Comparison of ENCODE assay signal across 8 cellular contexts in genomic region chr6:126804255-126805064, GRCh38.
DNase-seq lines count a peak whose midpoint lies in the region; ATAC-seq and TF ChIP-seq lines count a peak whose summit lies in the region.

No MANE protein-coding gene starts in this region.

- no peak overlapping the region for H2AFZ ChIP-seq in SU-DHL-6 (ENCODE audit: low read depth, low read length, severe bottlenecking)

- H3F3A ChIP-seq in SU-DHL-6 (ENCODE audit: insufficient read depth), result no peaks in the 10 kb centered on the region

- no peaks in the 10 kb centered on the region for H3K36me3 Mint-ChIP-seq in activated CD4-positive, alpha-beta T cell treated with anti-CD3 and anti-CD28 coated beads, Interleukin-2, amount 10 ng/mL, durations not matched to agents 24 days and 14 days (ENCODE audit: low read depth)
- H3K36me3 Mint-ChIP-seq in activated CD8-positive, alpha-beta memory T cell treated with anti-CD3 and anti-CD28 coated beads, Interleukin-2, amount 10 ng/mL, durations not matched to agents 7 days and 5 days, result no peaks in the 10 kb centered on the region

- peak; percentile 68 for DNase-seq in activated CD4-positive, alpha-beta T cell treated with anti-CD3 and anti-CD28 coated beads, Interleukin-2, amount 10 ng/mL, durations not matched to agents 24 days and 14 days
- DNase-seq in activated CD4-positive, alpha-beta T cell treated with anti-CD3 and anti-CD28 coated beads, Interleukin-2, amount 50 U/mL, for 4 hours, result no peak
- DNase-seq in H4 (ENCODE audit: low spot score), result peak; percentile 16
- DNase-seq in KG1 (lab: John Stamatoyannopoulos, UW), result peak; percentile 6
- peak; percentile 14 for DNase-seq in germinal center (ENCODE audit: low spot score)
- no peak for DNase-seq in retinal pigment epithelial cell (ENCODE audit: low read depth)
- DNase-seq in activated CD8-positive, alpha-beta memory T cell treated with anti-CD3 and anti-CD28 coated beads, Interleukin-2, amount 10 ng/mL, durations not matched to agents 7 days and 5 days, result no peak

- no peak overlapping the region for H3K4me3 Mint-ChIP-seq in activated CD4-positive, alpha-beta T cell treated with anti-CD3 and anti-CD28 coated beads, Interleukin-2, amount 10 ng/mL, durations not matched to agents 24 days and 14 days
- H3K4me3 Mint-ChIP-seq in activated CD8-positive, alpha-beta memory T cell treated with anti-CD3 and anti-CD28 coated beads, Interleukin-2, amount 10 ng/mL, durations not matched to agents 7 days and 5 days, result no peak overlapping the region

- intact Hi-C loops in activated CD4-positive, alpha-beta T cell treated with anti-CD3 and anti-CD28 coated beads, Interleukin-2, amount 10 ng/mL, durations not matched to agents 24 days and 14 days (cut with micrococcal nuclease), result loop anchor here (1.0 kb wide), 1 partner anchor 317 kb away; no protein-coding TSS in a partner anchor

- H3K4me1 Mint-ChIP-seq in activated CD4-positive, alpha-beta T cell treated with anti-CD3 and anti-CD28 coated beads, Interleukin-2, amount 10 ng/mL, durations not matched to agents 24 days and 14 days, result no peaks in the 10 kb centered on the region
- H3K4me1 Mint-ChIP-seq in activated CD8-positive, alpha-beta memory T cell treated with anti-CD3 and anti-CD28 coated beads, Interleukin-2, amount 10 ng/mL, durations not matched to agents 7 days and 5 days, result no peaks in the 10 kb centered on the region

- no peak overlapping the region for H3K9ac ChIP-seq in SU-DHL-6 (ENCODE audit: low read length)

- no peaks in the 10 kb centered on the region for H3K9me2 ChIP-seq in SU-DHL-6 (replicated peaks; ENCODE audit: insufficient read depth, low read length)

- no peak overlapping the region for H3K27ac Mint-ChIP-seq in activated CD4-positive, alpha-beta T cell treated with anti-CD3 and anti-CD28 coated beads, Interleukin-2, amount 10 ng/mL, durations not matched to agents 24 days and 14 days
- no peak overlapping the region for H3K27ac Mint-ChIP-seq in activated CD8-positive, alpha-beta memory T cell treated with anti-CD3 and anti-CD28 coated beads, Interleukin-2, amount 10 ng/mL, durations not matched to agents 7 days and 5 days

- H3K4me2 ChIP-seq in SU-DHL-6 (ENCODE audit: low read depth, low read length, poor library complexity, severe bottlenecking), result no peak overlapping the region

- H4K20me1 ChIP-seq in SU-DHL-6 (ENCODE audit: low read depth, low read length), result no peaks in the 10 kb centered on the region; the same call in 1 of the 2 replicates

- CTCF ChIA-PET in activated CD8-positive, alpha-beta memory T cell treated with anti-CD3 and anti-CD28 coated beads, Interleukin-2, amount 10 ng/mL, durations not matched to agents 7 days and 5 days (lab: Charles Lee), result interaction anchor here (1.0 to 1.3 kb wide), 5 partner anchors 9 to 319 kb away, joined by 3 to 4 read pairs (median 3); no protein-coding TSS in a partner anchor

- H3K9me3 Mint-ChIP-seq in activated CD4-positive, alpha-beta T cell treated with anti-CD3 and anti-CD28 coated beads, Interleukin-2, amount 10 ng/mL, durations not matched to agents 24 days and 14 days, result no peaks in the 10 kb centered on the region
- H3K9me3 Mint-ChIP-seq in activated CD8-positive, alpha-beta memory T cell treated with anti-CD3 and anti-CD28 coated beads, Interleukin-2, amount 10 ng/mL, durations not matched to agents 7 days and 5 days (ENCODE audit: low read depth), result no peaks in the 10 kb centered on the region

- H3K27ac ChIP-seq in SU-DHL-6 (ENCODE audit: low read depth, low read length), result no peak overlapping the region

- H3K4me3 ChIP-seq in SU-DHL-6 (ENCODE audit: insufficient read depth, low read length, poor library complexity, severe bottlenecking) (no peak overlapping the region), retinal pigment epithelial cell (ENCODE audit: low read length) (no peak overlapping the region)

- H3K9me3 ChIP-seq in SU-DHL-6 (ENCODE audit: insufficient read depth, low read length), result no peaks in the 10 kb centered on the region

- peak; percentile 49 for TF ChIP-seq CTCF in SU-DHL-6 (IDR thresholded peaks at IDR 0.05; ENCODE audit: insufficient read depth, low read length, poor library complexity, severe bottlenecking)
- peak; percentile 76 for TF ChIP-seq CTCF in retinal pigment epithelial cell (conservative IDR thresholded peaks at IDR 0.05; ENCODE audit: low read depth, low read length)

- H3K79me2 ChIP-seq in SU-DHL-6 (ENCODE audit: insufficient read depth, low read length), result no peaks in the 10 kb centered on the region

- no peak for ATAC-seq in activated CD8-positive, alpha-beta memory T cell treated with anti-CD3 and anti-CD28 coated beads, Interleukin-2, amount 10 ng/mL, durations not matched to agents 7 days and 5 days

- H3K36me3 ChIP-seq in SU-DHL-6 (ENCODE audit: low read length), result no peaks in the 10 kb centered on the region

- peaks cover 8% of the 10 kb centered on the region for H3K27me3 Mint-ChIP-seq in activated CD4-positive, alpha-beta T cell treated with anti-CD3 and anti-CD28 coated beads, Interleukin-2, amount 10 ng/mL, durations not matched to agents 24 days and 14 days
- peaks cover 4% of the 10 kb centered on the region for H3K27me3 Mint-ChIP-seq in activated CD8-positive, alpha-beta memory T cell treated with anti-CD3 and anti-CD28 coated beads, Interleukin-2, amount 10 ng/mL, durations not matched to agents 7 days and 5 days

- H3K27me3 ChIP-seq in SU-DHL-6 (ENCODE audit: low read length), result no peaks in the 10 kb centered on the region

Comparison
In these comparisons a context has a peak if more than half of its experiments do, and no peak if none do; other contexts are left out.
1. DNase-seq: peak in activated CD4-positive, alpha-beta T cell treated with anti-CD3 and anti-CD28 coated beads, Interleukin-2, amount 10 ng/mL, durations not matched to agents 24 days and 14 days (single experiment), H4 (single experiment), KG1 (single experiment) and germinal center (single experiment); none in activated CD4-positive, alpha-beta T cell treated with anti-CD3 and anti-CD28 coated beads, Interleukin-2, amount 50 U/mL, for 4 hours (0 of 2), retinal pigment epithelial cell (single experiment) and activated CD8-positive, alpha-beta memory T cell treated with anti-CD3 and anti-CD28 coated beads, Interleukin-2, amount 10 ng/mL, durations not matched to agents 7 days and 5 days (single experiment).